ENCODE assay signal across 18 cellular contexts in the genomic region with DNA sequence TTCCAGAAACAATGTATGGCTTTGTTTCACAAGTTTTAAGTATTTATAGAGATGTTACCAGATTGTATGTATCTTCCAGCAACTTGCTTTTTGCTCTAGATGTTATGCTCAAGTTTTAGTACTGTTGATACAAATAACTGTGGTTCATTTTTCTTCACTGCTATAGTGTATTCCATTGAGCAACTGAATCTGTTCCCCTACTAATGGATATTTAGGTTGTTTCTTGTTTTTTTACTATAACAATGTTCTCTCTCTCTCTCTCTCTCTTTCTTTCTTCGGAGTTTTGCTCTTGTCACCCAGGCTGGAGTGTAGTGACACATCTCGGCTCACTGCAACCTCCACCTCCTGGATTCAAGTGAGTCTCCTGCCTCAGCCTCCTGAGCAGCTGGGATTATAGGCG. TPM values are rescaled to one million over a fixed set of nuclear protein-coding genes. Genes with fewer than 3 reads are reported as not detected.
A peak's percentile ranks its signal among the peaks of the same experiment; 100 is the strongest.
DNase-seq lines count a peak whose midpoint lies in the region; ATAC-seq and TF ChIP-seq lines count a peak whose summit lies in the region.
"Had no signal": no experiment of that assay in that cellular context is flagged by ENCODE, and none has a peak within 500 bp of the region (broad histone marks: within the 10 kb centered on the region; RNA-seq: fewer than 3 reads in every experiment).

No MANE protein-coding gene starts in this region.

- no peak for TF ChIP-seq POLR2A in thyroid gland (IDR thresholded peaks at IDR 0.05)

- WGBS in thyroid gland, 2 donors: 82 to 84% methylated on average over 3 of the region's 3 CpGs

- intact Hi-C loops in thyroid gland (cut with DNase I): no loop called here

- H3K27ac ChIP-seq in RWPE1: peak overlapping the region; percentile 19; the same call in 1 of the 2 replicates
- H3K27ac ChIP-seq in thyroid gland: peak overlapping the region in 2 of 3 donors; percentile 75 to 93

- peaks cover 6% of the 10 kb centered on the region for H3K4me1 Mint-ChIP-seq in mesothelial cell of epicardium

- no peak overlapping the region for H3K4me3 ChIP-seq in thyroid gland (replicated peaks in 1 of 3)

- H3K27me3 Mint-ChIP-seq in mesothelial cell of epicardium (ENCODE audit: low read depth): no peaks in the 10 kb centered on the region

- H3K36me3 Mint-ChIP-seq in mesothelial cell of epicardium: no peaks in the 10 kb centered on the region
- H3K36me3 Mint-ChIP-seq: CD4-positive, alpha-beta memory T cell had no signal

- CTCF ChIA-PET in RWPE1 (lab: Yijun Ruan, JAX): interaction anchor here (0.6 kb wide), 1 partner anchor 22 kb away, joined by 3 read pairs; no protein-coding TSS in a partner anchor

- TF ChIP-seq CTCF in RWPE1 (conservative IDR thresholded peaks at IDR 0.05; ENCODE audit: low read depth) (no peak), mesothelial cell of epicardium (IDR thresholded peaks at IDR 0.05; ENCODE audit: unreplicated experiment) (no peak), thyroid gland (IDR thresholded peaks at IDR 0.05) (no peak)

- no peak for DNase-seq in RWPE1 (ENCODE audit: low spot score)
- DNase-seq in mesothelial cell of epicardium (ENCODE audit: low spot score in 2 of 2, unreplicated experiment in 2 of 2): no peak
- no peak for DNase-seq in thyroid gland
- DNase-seq in stimulated activated CD4-positive, alpha-beta T cell treated with anti-CD3 and anti-CD28 coated beads, Interleukin-4, amount 100 ng/mL, for 4 hours: no peak
- no peak for DNase-seq in NCI-H774 (lab: John Stamatoyannopoulos, UW)
- DNase-seq: C1 segment of cervical spinal cord; CD4-positive, alpha-beta memory T cell; COR-L47; GF-D8; H7; HCEC 1CT had no signal

- no peaks in the 10 kb centered on the region for H3K9me3 Mint-ChIP-seq in mesothelial cell of epicardium
- H3K9me3 Mint-ChIP-seq: CD4-positive, alpha-beta memory T cell had no signal

- POLR2A ChIA-PET in RWPE1 (lab: Yijun Ruan, JAX; ENCODE audit: low non-redundant PET): no interaction called here

- H3K4me3 Mint-ChIP-seq in mesothelial cell of epicardium: no peak overlapping the region
- H3K4me3 Mint-ChIP-seq: CD4-positive, alpha-beta memory T cell had no signal

- ATAC-seq in HG02870 (IDR thresholded peaks at IDR 0.05; ENCODE audit: unreplicated experiment): no peak

- H3K27me3 ChIP-seq in thyroid gland: no peaks in the 10 kb centered on the region

- no peaks in the 10 kb centered on the region for H3K36me3 ChIP-seq in thyroid gland

- H3K27ac Mint-ChIP-seq in mesothelial cell of epicardium: peak overlapping the region; percentile 89

- H3K4me1 ChIP-seq in thyroid gland: peaks cover 6 to 17% of the 10 kb centered on the region in 2 donors

- H3K9me3 ChIP-seq in thyroid gland: no peaks in the 10 kb centered on the region

RNA-seq across cellular contexts. Expression of gene HCAR2, which starts 16.6 kb away (rescaled TPM):
- total RNA-seq in mesothelial cell of epicardium: 8.4 to 11.1 TPM (median 10.9 TPM) in 3 replicates
- total RNA-seq in thyroid gland: not detected
- total RNA-seq: A172; Calu3; CD4-positive, alpha-beta memory T cell; Daoy; G401; H1; H7 had no signal

RNA-seq across cellular contexts. Expression of gene HCAR3, which starts 30.1 kb away (rescaled TPM):
- total RNA-seq in mesothelial cell of epicardium (1.1 to 1.6 TPM (median 1.5 TPM) in 3 replicates), thyroid gland (under 1 TPM in 2 of 4 donors, not detected in 2; 0.42 to 0.56 TPM)
- total RNA-seq: A172; A673; CD4-positive, alpha-beta memory T cell; Daoy; G401; H1; H7 had no signal

RNA-seq across cellular contexts. Expression of gene HCAR1, which starts 44.1 kb away (rescaled TPM):
- total RNA-seq in mesothelial cell of epicardium (1.2 to 1.3 TPM (median 1.2 TPM) in 3 replicates), thyroid gland (1 to 10 TPM in 3 of 4 donors, under 1 TPM in 1; 0.92 to 4.0 (median 2.0) TPM)
- total RNA-seq: A172, G401, H1, H7 had no signal
